Comparison of ENCODE assay signal across 8 cellular contexts in the genomic region with DNA sequence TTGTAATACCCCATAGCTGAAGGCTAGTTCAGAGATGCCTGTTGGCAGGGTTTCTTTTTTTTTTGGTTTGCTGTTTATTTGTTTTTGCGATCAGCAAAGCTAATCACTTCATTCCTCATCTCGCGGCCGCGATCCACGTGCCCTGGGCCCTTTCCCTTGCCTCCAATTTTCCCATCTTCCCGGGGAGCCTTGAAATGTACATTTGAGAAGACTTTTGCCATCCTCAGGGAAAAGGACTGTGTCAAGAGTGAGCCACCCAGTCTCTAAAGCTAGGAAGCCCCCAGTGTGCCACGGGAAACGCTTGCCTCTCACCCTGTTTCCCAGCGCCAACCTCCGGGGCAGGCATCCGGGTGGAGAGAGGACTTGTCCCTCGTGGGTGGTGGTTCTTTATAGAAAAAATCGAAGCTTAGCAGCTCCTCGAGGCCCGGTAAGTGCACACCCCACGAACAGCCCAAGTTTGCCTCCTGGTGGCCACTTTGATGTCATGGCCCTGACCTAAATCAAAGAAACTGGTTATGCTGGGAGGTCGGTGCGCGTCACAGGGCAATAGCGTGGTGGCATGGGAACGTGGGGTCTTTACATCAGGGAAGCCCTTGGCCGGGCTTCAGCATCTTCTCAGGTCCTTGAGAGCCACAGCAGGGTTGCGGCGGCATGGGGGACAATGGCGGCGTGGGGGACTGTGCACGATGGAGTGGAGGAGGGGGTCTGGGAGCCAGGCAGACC. TPM values are rescaled to one million over a fixed set of nuclear protein-coding genes. Genes with fewer than 3 reads are reported as not detected.
DNase-seq lines count a peak whose midpoint lies in the region; ATAC-seq, FAIRE-seq and TF ChIP-seq lines count a peak whose summit lies in the region.

No MANE protein-coding gene starts in this region.

- H3K4me2 ChIP-seq in endothelial cell of umbilical vein (ENCODE audit: insufficient read depth, low read length), result no peak overlapping the region

- H3K9ac ChIP-seq in endothelial cell of umbilical vein (replicated peaks; ENCODE audit: extremely low read depth, insufficient read depth, low read length) (no peak overlapping the region), muscle layer of colon (ENCODE audit: low read length) (peak overlapping the region; percentile 43)

- no TSS peak for BruUV-seq in endothelial cell of umbilical vein (replicated peaks; lab: Mats Ljungman, UMichigan)

- peak; percentile 94 for FAIRE-seq in endothelial cell of umbilical vein (lab: Jason Lieb, UNC)

- no peak for TF ChIP-seq POLR2A in endothelial cell of umbilical vein (IDR thresholded peaks at IDR 0.05; ENCODE audit: low read depth, low read length)

- no peaks in the 10 kb centered on the region for H3K9me1 ChIP-seq in endothelial cell of umbilical vein (replicated peaks; ENCODE audit: control insufficient read depth, extremely low read depth, insufficient read depth, low read length)

- no peak overlapping the region for H2AFZ ChIP-seq in endothelial cell of umbilical vein (ENCODE audit: low read depth, low read length)

- POLR2A ChIA-PET in endothelial cell of umbilical vein (lab: Charles Lee), result no interaction called here

- H3K9me3 ChIP-seq in endothelial cell of umbilical vein (replicated peaks; ENCODE audit: control insufficient read depth, insufficient read depth, low read length) (no peaks in the 10 kb centered on the region), muscle layer of colon (ENCODE audit: low read length) (no peaks in the 10 kb centered on the region)

- CTCF ChIA-PET in endothelial cell of umbilical vein (lab: Charles Lee), result interaction anchor here (0.6 to 4.3 kb wide), 20 partner anchors 9 to 184 kb away, joined by 3 to 134 read pairs (median 5); no protein-coding TSS in a partner anchor

- H3K4me1 ChIP-seq in endothelial cell of umbilical vein (ENCODE audit: control insufficient read depth, extremely low read depth, insufficient read depth, low read length), result peaks cover 6% of the 10 kb centered on the region
- H3K4me1 ChIP-seq in muscle layer of colon (ENCODE audit: insufficient read depth, low read length), result peaks cover 53% of the 10 kb centered on the region

- no peaks in the 10 kb centered on the region for H3K27me3 ChIP-seq in endothelial cell of umbilical vein (ENCODE audit: control insufficient read depth in 2 of 2, insufficient read depth in 2 of 2, low read length in 2 of 2)
- peaks cover 0 to 5% of the 10 kb centered on the region in 2 donors for H3K27me3 ChIP-seq in muscle layer of colon (ENCODE audit: control insufficient read depth in 1 of 2, insufficient read depth in 2 of 2, low read length in 2 of 2)

- no peak overlapping the region for H3K27ac ChIP-seq in 22Rv1
- H3K27ac ChIP-seq in endothelial cell of umbilical vein (ENCODE audit: insufficient read depth, low read depth, low read length), result no peak overlapping the region
- H3K27ac ChIP-seq in muscle layer of colon (ENCODE audit: low read depth, low read length), result peak overlapping the region; percentile 59

- dilution Hi-C loops in endothelial cell of umbilical vein (cut with MboI; ENCODE audit: extremely low pct_ligation_motif_present, low sequenced_read_pairs), result no loop called here

- peak; percentile 29 for DNase-seq in T-helper 9 cell
- peak; percentile 55 for DNase-seq in endothelial cell of umbilical vein (ENCODE audit: low read depth, low spot score)
- DNase-seq in NCI-H1694 (lab: John Stamatoyannopoulos, UW), result no peak

- TF ChIP-seq CTCF in 22Rv1 (IDR thresholded peaks at IDR 0.05) (peak; percentile 68), GM12873 (IDR thresholded peaks at IDR 0.05; ENCODE audit: insufficient read depth, low read depth, low read length, missing control alignments) (peak; percentile 48), endothelial cell of umbilical vein (IDR thresholded peaks at IDR 0.05; ENCODE audit: extremely low read depth in 1 of 2, insufficient read depth in 1 of 2, low read depth in 1 of 2, low read length in 2 of 2) (peak; percentile 36 to 62)

- no peaks in the 10 kb centered on the region for H4K20me1 ChIP-seq in endothelial cell of umbilical vein (replicated peaks; ENCODE audit: control insufficient read depth, extremely low read depth, insufficient read depth, low read length)

- no peaks in the 10 kb centered on the region for H3K36me3 ChIP-seq in endothelial cell of umbilical vein (ENCODE audit: control insufficient read depth in 2 of 2, extremely low read depth in 1 of 2, insufficient read depth in 2 of 2, low read length in 2 of 2)
- peaks cover 22% of the 10 kb centered on the region for H3K36me3 ChIP-seq in muscle layer of colon (ENCODE audit: insufficient read depth, low read length)

- ATAC-seq in GM21515 (IDR thresholded peaks at IDR 0.05; ENCODE audit: unreplicated experiment), result no peak
- no peak for ATAC-seq in HG02610 (IDR thresholded peaks at IDR 0.05; ENCODE audit: unreplicated experiment)

- intact Hi-C loops in endothelial cell of umbilical vein (cut with micrococcal nuclease), result loop anchor here (1.0 kb wide), 2 partner anchors 40 to 181 kb away; no protein-coding TSS in a partner anchor

- H3K4me3 ChIP-seq in endothelial cell of umbilical vein (replicated peaks in 1 of 3; ENCODE audit: insufficient read depth in 1 of 3, low read depth in 1 of 3, low read length in 3 of 3) (no peak overlapping the region), muscle layer of colon (ENCODE audit: low read depth in 1 of 2, low read length in 2 of 2) (no peak overlapping the region)

- H3K79me2 ChIP-seq in endothelial cell of umbilical vein (ENCODE audit: control insufficient read depth, insufficient read depth, low read length), result no peaks in the 10 kb centered on the region

TF ChIP-seq in endothelial cell of umbilical vein, 7 proteins besides CTCF, POLR2A, EP300 and RAD21:
- TF ChIP-seq EZH2 (IDR thresholded peaks at IDR 0.05; ENCODE audit: borderline replicate concordance, low read depth, low read length, severe bottlenecking) (no peak), POLR2AphosphoS5 (IDR thresholded peaks at IDR 0.05; ENCODE audit: insufficient read depth, low read depth, low read length) (no peak), MYC (IDR thresholded peaks at IDR 0.05; ENCODE audit: low read depth, low read length) (no peak), GATA2 (IDR thresholded peaks at IDR 0.05; ENCODE audit: insufficient read depth, insufficient read length, low read depth, low read length) (no peak), JUN (IDR thresholded peaks at IDR 0.05; ENCODE audit: borderline replicate concordance, insufficient read depth, insufficient read length, low read depth) (no peak), FOS (IDR thresholded peaks at IDR 0.05; ENCODE audit: borderline replicate concordance, insufficient read depth, low read length) (no peak)
- TF ChIP-seq, protein P1, sequence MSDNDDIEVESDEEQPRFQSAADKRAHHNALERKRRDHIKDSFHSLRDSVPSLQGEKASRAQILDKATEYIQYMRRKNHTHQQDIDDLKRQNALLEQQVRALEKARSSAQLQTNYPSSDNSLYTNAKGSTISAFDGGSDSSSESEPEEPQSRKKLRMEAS (IDR thresholded peaks at IDR 0.05; ENCODE audit: insufficient read depth, insufficient read length), result no peak
TF ChIP-seq in endothelial cell of umbilical vein: peak in this region for 0.

RNA-seq across cellular contexts. Expression of a gene that starts 42.0 kb away (rescaled TPM):
- total RNA-seq in endothelial cell of umbilical vein, result 20.0 and 22.8 TPM in 2 replicates
- polyA plus RNA-seq in endothelial cell of umbilical vein, result 5.6 and 6.5 TPM in 2 replicates
- polyA plus RNA-seq in endothelial cell of umbilical vein (2011; cell fraction: cytosol; rRNA removed), result 11.1 TPM in 2 replicates
- 17.7 and 18.9 TPM in 2 replicates for polyA plus RNA-seq in endothelial cell of umbilical vein (2011; cell fraction: nucleus; rRNA removed)
- 24.5 and 27.5 TPM in 2 replicates for polyA plus RNA-seq in endothelial cell of umbilical vein (2012)
- polyA minus RNA-seq in endothelial cell of umbilical vein, result 12.9 and 15.3 TPM in 2 replicates
- polyA minus RNA-seq in endothelial cell of umbilical vein (2011; cell fraction: cytosol; rRNA and poly(A)+ RNA removed), result 9.1 TPM
- 13.7 and 21.1 TPM in 2 replicates for polyA minus RNA-seq in endothelial cell of umbilical vein (2011; cell fraction: nucleus; rRNA and poly(A)+ RNA removed)
